ENCODE assay signal across 9 cellular contexts in genomic region chr18:24404591-24404990, GRCh38. TPM values are rescaled to one million over a fixed set of nuclear protein-coding genes. Genes with fewer than 3 reads are reported as not detected.
"Had no signal": no experiment of that assay in that cellular context is flagged by ENCODE, and none has a peak within 500 bp of the region (broad histone marks: within the 10 kb centered on the region; RNA-seq: fewer than 3 reads in every experiment).

No MANE protein-coding gene starts in this region.

- H3K27ac Mint-ChIP-seq: IgD-negative memory B cell had no signal

- H3K4me3 ChIP-seq: K562 had no signal

- H3K27ac ChIP-seq: HL-60 had no signal

- ATAC-seq: HepG2, K562 had no signal

- H3K4me3 Mint-ChIP-seq: IgD-negative memory B cell had no signal

- FAIRE-seq: HepG2, HTR-8/SVneo, K562 had no signal

- DNase-seq: IMR-90, KBM-7 had no signal

- H3K36me3 Mint-ChIP-seq: IgD-negative memory B cell had no signal

RNA-seq across cellular contexts. Expression of gene OSBPL1A, which starts 7.0 kb away (rescaled TPM):
- polyA plus RNA-seq: HepG2 had no signal

RNA-seq across cellular contexts. Expression of gene HRH4, which starts 55.8 kb away (rescaled TPM):
- total RNA-seq: HepG2, HT-29, HT1080, IMR-90, K562 had no signal
- polyA plus RNA-seq: HepG2, IgD-negative memory B cell, IMR-90, K562 had no signal
